1 cellular context compared by ENCODE assay signal in genomic region chr12:54360717-54361456, GRCh38.
A peak's percentile ranks its signal among the peaks of the same experiment; 100 is the strongest.
TF ChIP-seq lines count a peak whose summit lies in the region.

No MANE protein-coding gene starts in this region.

TF ChIP-seq in K562, 482 proteins besides CTCF, POLR2A, EP300 and RAD21 (continued from another document and continues in another):
- no peak for TF ChIP-seq TRIM25 (IDR thresholded peaks at IDR 0.05; ENCODE audit: borderline replicate concordance)
- no peak for TF ChIP-seq ZC3H11A (IDR thresholded peaks at IDR 0.05; ENCODE audit: low read depth, low read length)
- TF ChIP-seq ZNF398 (CRISPR knock-in tag; IDR thresholded peaks at IDR 0.05) = no peak
- TF ChIP-seq ZNF445 (CRISPR knock-in tag; IDR thresholded peaks at IDR 0.05; ENCODE audit: low read depth) = no peak
- no peak for TF ChIP-seq GTF2A2 (tag; IDR thresholded peaks at IDR 0.05)
- TF ChIP-seq PTTG1 (tag; IDR thresholded peaks at IDR 0.05; ENCODE audit: low read depth) = no peak
- TF ChIP-seq BRD9 (IDR thresholded peaks at IDR 0.05; ENCODE audit: low read depth, partially characterized antibody) = peak; percentile 90
- peak; percentile 62 for TF ChIP-seq ATF3 (IDR thresholded peaks at IDR 0.05)
- TF ChIP-seq ATF3 (CRISPR knock-in tag; conservative IDR thresholded peaks at IDR 0.05) = no peak
- no peak for TF ChIP-seq CCNT2 (IDR thresholded peaks at IDR 0.05; ENCODE audit: borderline replicate concordance, extremely low read depth, insufficient read length, low read depth, low read length)
- no peak for TF ChIP-seq ZNF75A (CRISPR knock-in tag; IDR thresholded peaks at IDR 0.05)
- TF ChIP-seq SMARCE1 (IDR thresholded peaks at IDR 0.05) = 0 out of 2 replicates have a peak, but pooled peaks have one; percentile 39
- TF ChIP-seq ZNF696 (CRISPR knock-in tag; conservative IDR thresholded peaks at IDR 0.05) = no peak
- TF ChIP-seq ZNF77 (CRISPR knock-in tag; IDR thresholded peaks at IDR 0.05) = no peak
- TF ChIP-seq TRIM28 (IDR thresholded peaks at IDR 0.05) = no peak
- TF ChIP-seq SOX6 (IDR thresholded peaks at IDR 0.05) = no peak
- no peak for TF ChIP-seq NFE2L1 (tag; IDR thresholded peaks at IDR 0.05; ENCODE audit: borderline replicate concordance, low read depth)
- TF ChIP-seq CBFA2T2 (conservative IDR thresholded peaks at IDR 0.05) = no peak
- peak; percentile 48 for TF ChIP-seq L3MBTL2 (IDR thresholded peaks at IDR 0.05)
- TF ChIP-seq MEIS2 (IDR thresholded peaks at IDR 0.05; ENCODE audit: partially characterized antibody) = peak; percentile 18
- TF ChIP-seq E2F8 (IDR thresholded peaks at IDR 0.05; ENCODE audit: low read depth, partially characterized antibody) = no peak
- no peak for TF ChIP-seq DLX4 (CRISPR knock-in tag; IDR thresholded peaks at IDR 0.05)
- TF ChIP-seq RBM25 (IDR thresholded peaks at IDR 0.05; ENCODE audit: low read depth, low read length, severe bottlenecking) = no peak
- 0 out of 2 replicates have a peak, but pooled peaks have one; percentile 23 for TF ChIP-seq SMAD4 (CRISPR knock-in tag; conservative IDR thresholded peaks at IDR 0.05)
- 0 out of 2 replicates have a peak, but pooled peaks have one; percentile 46 for TF ChIP-seq JUN (IDR thresholded peaks at IDR 0.05; ENCODE audit: borderline replicate concordance, low read depth, low read length)
- TF ChIP-seq JUN (CRISPR knock-in tag; IDR thresholded peaks at IDR 0.05; ENCODE audit: borderline replicate concordance) = no peak
- TF ChIP-seq TBP (optimal IDR thresholded peaks at IDR 0.05; ENCODE audit: low read depth, low read length) = peak; percentile 22
- TF ChIP-seq MLLT1 (IDR thresholded peaks at IDR 0.05) = 0 out of 4 replicates have a peak, but pooled peaks of 1 of the 2 experiments have one; percentile 27
- TF ChIP-seq KAT8 (IDR thresholded peaks at IDR 0.05; ENCODE audit: low read depth) = no peak
- no peak for TF ChIP-seq RBM39 (optimal IDR thresholded peaks at IDR 0.05; ENCODE audit: low read depth, low read length)
- TF ChIP-seq ZNF785 (CRISPR knock-in tag; IDR thresholded peaks at IDR 0.05) = no peak
- TF ChIP-seq GABPB1 (CRISPR knock-in tag; IDR thresholded peaks at IDR 0.05) = 0 out of 2 replicates have a peak, but pooled peaks have one; percentile 22
- no peak for TF ChIP-seq YBX1 (IDR thresholded peaks at IDR 0.05)
- TF ChIP-seq TAF1 (IDR thresholded peaks at IDR 0.05; ENCODE audit: control insufficient read depth, extremely low read depth, insufficient read depth, low read length, severe bottlenecking) = no peak
- TF ChIP-seq ZNF212 (CRISPR knock-in tag; IDR thresholded peaks at IDR 0.05) = no peak
- no peak for TF ChIP-seq CLOCK (CRISPR knock-in tag; IDR thresholded peaks at IDR 0.05; ENCODE audit: borderline replicate concordance)
- no peak for TF ChIP-seq ETS2 (tag; IDR thresholded peaks at IDR 0.05; ENCODE audit: borderline replicate concordance, poor library complexity, severe bottlenecking)
- TF ChIP-seq ADNP (tag; IDR thresholded peaks at IDR 0.05) = no peak
- TF ChIP-seq PCBP2 (IDR thresholded peaks at IDR 0.05; ENCODE audit: low read depth, low read length, poor library complexity, severe bottlenecking) = no peak
- TF ChIP-seq LCOR (CRISPR knock-in tag; IDR thresholded peaks at IDR 0.05) = 0 out of 2 replicates have a peak, but pooled peaks have one; percentile 23
- TF ChIP-seq MTA2 (IDR thresholded peaks at IDR 0.05; ENCODE audit: low read depth) = peak; percentile 21; the same call in 1 of the 2 replicates
- TF ChIP-seq PML (IDR thresholded peaks at IDR 0.05; ENCODE audit: low read length) = no peak
- TF ChIP-seq EZH2 (IDR thresholded peaks at IDR 0.05; ENCODE audit: borderline replicate concordance, low read depth, low read length) = no peak
- no peak for TF ChIP-seq TSC22D4 (tag; IDR thresholded peaks at IDR 0.05)
- no peak for TF ChIP-seq ZNF436 (CRISPR knock-in tag; IDR thresholded peaks at IDR 0.05)
- TF ChIP-seq PATZ1 (CRISPR knock-in tag; IDR thresholded peaks at IDR 0.05; ENCODE audit: borderline replicate concordance) = no peak
